Comparison of ENCODE assay signal across 23 cellular contexts in genomic region chr2:125973516-125973915, GRCh38.
A peak's percentile ranks its signal among the peaks of the same experiment; 100 is the strongest.
DNase-seq lines count a peak whose midpoint lies in the region; TF ChIP-seq lines count a peak whose summit lies in the region.
"Had no signal": no experiment of that assay in that cellular context is flagged by ENCODE, and none has a peak within 500 bp of the region (broad histone marks: within the 10 kb centered on the region; RNA-seq: fewer than 3 reads in every experiment).

No MANE protein-coding gene starts in this region.

- H3K4me3 Mint-ChIP-seq in nephron, result no peak overlapping the region
- H3K4me3 Mint-ChIP-seq: CD14-positive monocyte; CD4-positive, alpha-beta memory T cell; CD4-positive, CD25-positive, alpha-beta regulatory T cell; CD8-positive, alpha-beta memory T cell had no signal

- no peaks in the 10 kb centered on the region for H3K36me3 ChIP-seq in thyroid gland
- H3K36me3 ChIP-seq: BE2C, BLaER1 had no signal

- H3K27me3 ChIP-seq in thyroid gland (no peaks in the 10 kb centered on the region), dorsolateral prefrontal cortex (no peaks in the 10 kb centered on the region)
- H3K27me3 ChIP-seq: BE2C, BLaER1 had no signal

- TF ChIP-seq CTCF in nephron (IDR thresholded peaks at IDR 0.05; ENCODE audit: unreplicated experiment in 3 of 3) (no peak), thyroid gland (IDR thresholded peaks at IDR 0.05) (no peak), dorsolateral prefrontal cortex (IDR thresholded peaks at IDR 0.05 in 54 of 56, conservative IDR thresholded peaks at IDR 0.05 in 2 of 56; ENCODE audit: low read depth in 1 of 56, partially characterized antibody in 56 of 56) (no peak)

- peak overlapping the region; percentile 70 to 92 (median 89) for H3K27ac Mint-ChIP-seq in nephron
- H3K27ac Mint-ChIP-seq: CD14-positive monocyte; CD4-positive, alpha-beta memory T cell; CD4-positive, CD25-positive, alpha-beta regulatory T cell; CD8-positive, alpha-beta memory T cell had no signal

- H3K9me3 Mint-ChIP-seq in nephron, result no peaks in the 10 kb centered on the region

- H3K4me3 ChIP-seq in thyroid gland (replicated peaks in 1 of 3) (no peak overlapping the region), dorsolateral prefrontal cortex (no peak overlapping the region)
- H3K4me3 ChIP-seq: BLaER1, GM12878 had no signal

- DNase-seq in left kidney (ENCODE audit: low read depth, low spot score), result peak; percentile 51
- DNase-seq in thyroid gland, result peak; percentile 19 to 53
- DNase-seq in dorsolateral prefrontal cortex, result no peak
- no peak for DNase-seq in NCI-H82 treated with DMSO at 0.1 percent for 48 hours (lab: John Stamatoyannopoulos, UW; ENCODE audit: unreplicated experiment)
- DNase-seq: 8988T; ACHN; BE2C; C1 segment of cervical spinal cord; CD4-positive, alpha-beta memory T cell; CD4-positive, CD25-positive, alpha-beta regulatory T cell; CD8-positive, alpha-beta memory T cell; COR-L47; DMS 273 treated with DMSO at 0.1 percent for 48 hours; DMS153; DMS53; DMS79; DND-41; EL; GDM1 had no signal

- H3K27ac ChIP-seq in thyroid gland, result peak overlapping the region in 1 of 3 donors; percentile 45
- no peak overlapping the region for H3K27ac ChIP-seq in dorsolateral prefrontal cortex
- H3K27ac ChIP-seq: BLaER1 had no signal

- no peak for TF ChIP-seq POLR2A in thyroid gland (IDR thresholded peaks at IDR 0.05)

- H3K4me1 ChIP-seq in thyroid gland, result peaks cover 7 to 13% of the 10 kb centered on the region in 2 donors
- H3K4me1 ChIP-seq: BE2C, BLaER1 had no signal

- H3K4me1 Mint-ChIP-seq in nephron, result peaks cover 27% of the 10 kb centered on the region
- H3K4me1 Mint-ChIP-seq: CD14-positive monocyte; CD4-positive, alpha-beta memory T cell; CD4-positive, CD25-positive, alpha-beta regulatory T cell; CD8-positive, alpha-beta memory T cell had no signal

- 25 to 30% methylated on average over 3 of the region's 3 CpGs for WGBS in thyroid gland, 2 donors

- intact Hi-C loops in thyroid gland (cut with DNase I), result no loop called here
- intact Hi-C loops in dorsolateral prefrontal cortex (cut with DNase I), result no loop called here

- peaks cover 6% of the 10 kb centered on the region for H3K27me3 Mint-ChIP-seq in nephron (ENCODE audit: low read depth)
- H3K27me3 Mint-ChIP-seq: CD4-positive, alpha-beta memory T cell; CD4-positive, CD25-positive, alpha-beta regulatory T cell; CD8-positive, alpha-beta memory T cell had no signal

- H3K36me3 Mint-ChIP-seq in nephron (ENCODE audit: low read depth), result no peaks in the 10 kb centered on the region
- H3K36me3 Mint-ChIP-seq: CD14-positive monocyte; CD4-positive, alpha-beta memory T cell; CD4-positive, CD25-positive, alpha-beta regulatory T cell; CD8-positive, alpha-beta memory T cell had no signal

- H3K9me3 ChIP-seq in thyroid gland, result no peaks in the 10 kb centered on the region
- H3K9me3 ChIP-seq: BE2C, BLaER1 had no signal

Comparison
In these comparisons a context has a peak if more than half of its experiments do, and no peak if none do; other contexts are left out.
1. DNase-seq: peak in left kidney (single experiment) and thyroid gland (2 of 2); none in dorsolateral prefrontal cortex (0 of 10) and NCI-H82 treated with DMSO at 0.1 percent for 48 hours (single experiment).